16 cellular contexts compared by ENCODE assay signal in the genomic region with DNA sequence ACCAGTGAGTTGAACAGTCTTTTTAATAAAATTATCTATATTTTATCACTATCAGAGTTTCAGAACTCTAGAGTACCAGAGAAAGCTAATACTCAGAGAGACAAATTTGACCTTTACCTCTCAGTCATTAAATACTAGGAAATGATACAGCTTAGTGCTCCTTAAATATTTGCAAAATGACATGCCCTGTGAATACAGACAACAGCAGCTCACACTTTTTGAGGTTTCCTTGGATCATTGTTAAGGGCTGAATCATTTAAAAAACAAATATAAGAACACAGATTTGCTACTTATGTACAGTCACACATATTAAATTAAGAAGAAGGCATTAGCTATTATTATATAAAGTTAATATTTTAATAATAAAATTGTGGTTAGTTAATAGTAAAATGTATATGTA.
"Had no signal": no experiment of that assay in that cellular context is flagged by ENCODE, and none has a peak within 500 bp of the region (broad histone marks: within the 10 kb centered on the region; RNA-seq: fewer than 3 reads in every experiment).

No MANE protein-coding gene starts in this region.

- H3K4me3 ChIP-seq: esophagus squamous epithelium, lung, transverse colon had no signal

- DNase-seq: activated CD4-positive, alpha-beta T cell treated with anti-CD3 and anti-CD28 coated beads for 1 hour; activated CD4-positive, alpha-beta T cell treated with anti-CD3 and anti-CD28 coated beads, Interleukin-2, amount 50 U/mL, for 48 hours; activated gamma-delta T cell treated with Interleukin-2 at 50 U/mL for 16 hours; activated naive CD8-positive, alpha-beta T cell treated with anti-CD3 and anti-CD28 coated beads for 36 hours; activated T-cell treated with anti-CD3 and anti-CD28 coated beads, Interleukin-2, amount 50 U/mL, for 48 hours; esophagus squamous epithelium; hippocampal formation; left cardiac atrium; naive thymus-derived CD8-positive, alpha-beta T cell; posterior cingulate gyrus; right cardiac atrium; small intestine; substantia nigra; transverse colon had no signal

- ATAC-seq: left cardiac atrium; naive thymus-derived CD8-positive, alpha-beta T cell; right cardiac atrium; stimulated activated memory B cell treated with anti-CD40 and anti-IgM and Interleukin-4, amounts not matched to agents 10 μg/mL and 1 μg/mL and 100 μg/mL, for 72 hours had no signal
